ENCODE assay signal across 26 cellular contexts in genomic region chr2:133513893-133514292, GRCh38.
"Had no signal": no experiment of that assay in that cellular context is flagged by ENCODE, and none has a peak within 500 bp of the region (broad histone marks: within the 10 kb centered on the region; RNA-seq: fewer than 3 reads in every experiment).

No MANE protein-coding gene starts in this region.

- H3K36me3 ChIP-seq: stomach, suprapubic skin, thoracic aorta, thyroid gland, tibial artery, tibial nerve, transverse colon, upper lobe of left lung, upper lobe of right lung, uterus, vagina had no signal

- ATAC-seq: stimulated activated effector memory CD8-positive, alpha-beta T cell treated with anti-CD3 and anti-CD28 coated beads, Interleukin-12 subunit alpha, Interleukin-12 subunit beta, amount 100 ng/mL, for 72 hours; stimulated activated memory B cell treated with anti-CD40 and anti-IgM and Interleukin-4, amounts not matched to agents 10 μg/mL and 1 μg/mL and 100 μg/mL, for 72 hours; stimulated activated naive B cell treated with anti-CD40 and anti-IgM and Interleukin-4, amounts not matched to agents 10 μg/mL and 1 μg/mL and 100 μg/mL, for 72 hours; stimulated activated naive CD8-positive, alpha-beta T cell treated with anti-CD3 and anti-CD28 coated beads, Interleukin-15, amount 100 ng/mL, for 72 hours; stimulated activated naive CD8-positive, alpha-beta T cell treated with anti-CD3 and anti-CD28 coated beads, Interleukin-15, Interleukin-2, amounts not matched to agents 100 U/mL and 50 U/mL, for 24 hours; upper lobe of right lung had no signal

- DNase-seq: stimulated activated CD4-positive, alpha-beta T cell treated with anti-CD3 and anti-CD28 coated beads, Interleukin-2, amount 100 ng/mL, for 48 hours; stimulated activated CD4-positive, alpha-beta T cell treated with anti-CD3 and anti-CD28 coated beads, Interleukin-4, amount 100 ng/mL, for 1 hour; stimulated activated CD4-positive, alpha-beta T cell treated with anti-CD3 and anti-CD28 coated beads, Interleukin-4, amount 100 ng/mL, for 24 hours; stimulated activated CD4-positive, alpha-beta T cell treated with anti-CD3 and anti-CD28 coated beads, Interleukin-4, amount 100 ng/mL, for 4 hours; stimulated activated CD8-positive, alpha-beta memory T cell treated with anti-CD3 and anti-CD28 coated beads, Interleukin-4, amount 100 ng/mL, for 48 hours; stimulated activated naive B cell treated with anti-CD40 and anti-IgM and Interleukin-4, amounts not matched to agents 10 μg/mL and 1 μg/mL and 100 μg/mL, for 72 hours; stimulated activated naive CD4-positive, alpha-beta T cell; stimulated activated naive CD4-positive, alpha-beta T cell treated with Interleukin-2 at 50 U/mL for 16 hours; stimulated activated naive CD8-positive, alpha-beta T cell treated with anti-CD3 and anti-CD28 coated beads, Interleukin-15, amount 100 ng/mL, for 72 hours; stimulated activated naive CD8-positive, alpha-beta T cell treated with anti-CD3 and anti-CD28 coated beads, Interleukin-15, Interleukin-2, amounts not matched to agents 100 U/mL and 50 U/mL, for 24 hours; stomach; substantia nigra; testis; thyroid gland; tibial artery; transverse colon; trophoblast cell; upper lobe of left lung; upper lobe of right lung; uterus had no signal

- H3K4me1 ChIP-seq: stomach, suprapubic skin, testis, thyroid gland, tibial artery, tibial nerve, transverse colon, upper lobe of left lung, upper lobe of right lung, uterus, vagina had no signal

- H3K4me3 ChIP-seq: stomach, suprapubic skin, testis, thoracic aorta, thyroid gland, tibial artery, tibial nerve, transverse colon, upper lobe of left lung, upper lobe of right lung, uterus, vagina had no signal

- H3K9me3 ChIP-seq: stomach, suprapubic skin, testis, thoracic aorta, thyroid gland, tibial artery, tibial nerve, transverse colon, upper lobe of left lung, upper lobe of right lung, uterus, vagina had no signal

- H3K27me3 ChIP-seq: stomach, suprapubic skin, testis, thyroid gland, tibial nerve, transverse colon, upper lobe of left lung, upper lobe of right lung, uterus, vagina had no signal

- H3K27ac ChIP-seq: stomach, suprapubic skin, testis, thoracic aorta, thyroid gland, tibial artery, tibial nerve, transverse colon, upper lobe of left lung, upper lobe of right lung, uterus, vagina had no signal
